In genomic region chr1:9724706-9725476, GRCh38 we compare ENCODE assay signal across 8 cellular contexts.
DNase-seq lines count a peak whose midpoint lies in the region; ATAC-seq and TF ChIP-seq lines count a peak whose summit lies in the region.

No MANE protein-coding gene starts in this region.

- no peak overlapping the region for H3K4me3 ChIP-seq in GM12875 (ENCODE audit: low read depth, low read length)
- no peak overlapping the region for H3K4me3 ChIP-seq in hepatocyte

- H3K9me3 ChIP-seq in hepatocyte (ENCODE audit: low read depth) = no peaks in the 10 kb centered on the region

- DNase-seq in T-helper 2 cell (peak; percentile 48 to 71 (median 53)), amniotic epithelial cell (ENCODE audit: low read depth) (peak; percentile 40), hepatocyte (ENCODE audit: low spot score) (peak; percentile 71)
- peak; percentile 65 to 67 for DNase-seq in stimulated activated CD4-positive, alpha-beta T cell treated with anti-CD3 and anti-CD28 coated beads, Interleukin-2, amount 100 ng/mL, for 48 hours

- no peaks in the 10 kb centered on the region for H4K20me1 ChIP-seq in hepatocyte (ENCODE audit: insufficient read depth, poor library complexity, severe bottlenecking)

- no peaks in the 10 kb centered on the region for H3K9me2 ChIP-seq in hepatocyte (replicated peaks; ENCODE audit: insufficient read depth)

- no peaks in the 10 kb centered on the region for H3K79me2 ChIP-seq in hepatocyte

- no peaks in the 10 kb centered on the region for H3K4me1 ChIP-seq in hepatocyte (ENCODE audit: insufficient read depth)

- H2AFZ ChIP-seq in hepatocyte = no peak overlapping the region

- H3K4me2 ChIP-seq in hepatocyte = no peak overlapping the region

- H3K36me3 ChIP-seq in hepatocyte (replicated peaks; ENCODE audit: insufficient read depth, low read depth) = no peaks in the 10 kb centered on the region

- WGBS in hepatocyte (ENCODE audit: low lambda C conversion rate, missing lambda C conversion rate) = 78% methylated on average over 24 of the region's 24 CpGs

- H3K27ac ChIP-seq in 22Rv1 (no peak overlapping the region), hepatocyte (no peak overlapping the region)

- no peaks in the 10 kb centered on the region for H3K27me3 ChIP-seq in hepatocyte

- no peak for ATAC-seq in HG03025 (IDR thresholded peaks at IDR 0.05; ENCODE audit: low FRiP score, unreplicated experiment)

- TF ChIP-seq CTCF in 22Rv1 (IDR thresholded peaks at IDR 0.05) (peak; percentile 88), GM12875 (IDR thresholded peaks at IDR 0.05; ENCODE audit: borderline replicate concordance, insufficient read depth, low read depth, low read length) (peak; percentile 87), LNCAP (IDR thresholded peaks at IDR 0.05) (peak; percentile 87), hepatocyte (IDR thresholded peaks at IDR 0.05; ENCODE audit: poor library complexity) (peak; percentile 59)
